Comparison of ENCODE assay signal across 10 cellular contexts in the genomic region with DNA sequence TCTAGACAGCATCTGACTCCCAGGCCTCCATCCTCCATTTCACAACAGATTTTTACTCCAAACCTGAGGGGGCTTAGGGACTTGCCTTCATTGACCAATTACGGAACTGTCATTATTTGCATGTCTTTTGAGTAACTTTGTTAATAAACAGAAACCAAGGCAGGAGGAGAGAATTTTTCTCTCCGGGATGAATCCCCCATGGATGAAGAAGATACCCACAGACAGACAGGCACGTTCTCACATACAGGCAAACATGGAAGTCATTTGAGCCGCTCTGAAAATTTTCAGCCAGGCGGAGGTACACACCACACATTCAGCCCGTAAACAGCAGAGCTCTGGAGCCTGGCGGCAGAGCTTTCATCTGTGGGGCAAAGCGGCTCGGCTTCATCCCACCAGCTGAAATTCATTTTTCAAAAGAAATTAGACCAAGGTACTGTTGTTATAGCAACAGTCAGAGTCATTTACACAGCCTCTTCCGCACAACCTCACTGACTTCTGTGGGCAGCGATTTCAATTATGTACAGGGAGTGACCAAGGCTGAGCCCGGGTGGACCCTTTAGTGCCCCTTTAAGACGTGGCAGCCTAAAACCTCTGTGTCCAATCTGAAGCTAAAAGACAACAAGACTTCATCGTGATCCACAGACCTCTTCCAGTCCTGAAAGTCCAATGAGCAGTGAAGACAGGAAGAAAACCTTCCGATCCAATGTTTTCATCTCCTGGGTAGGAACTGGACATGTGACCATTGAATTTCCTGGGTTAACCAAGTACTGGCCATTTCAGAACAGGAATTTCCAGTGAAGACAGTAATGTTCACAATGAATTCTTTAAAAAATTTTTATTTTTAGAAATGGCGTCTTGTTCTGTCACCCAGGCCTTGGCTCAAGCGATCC.
DNase-seq lines count a peak whose midpoint lies in the region; ATAC-seq and TF ChIP-seq lines count a peak whose summit lies in the region.
"Had no signal": no experiment of that assay in that cellular context is flagged by ENCODE, and none has a peak within 500 bp of the region (broad histone marks: within the 10 kb centered on the region; RNA-seq: fewer than 3 reads in every experiment).

No MANE protein-coding gene starts in this region.

- no peak for ATAC-seq in HG02852 (IDR thresholded peaks at IDR 0.05; ENCODE audit: unreplicated experiment)
- no peak for ATAC-seq in HG03045 (IDR thresholded peaks at IDR 0.05; ENCODE audit: unreplicated experiment)
- ATAC-seq in GM19324 (IDR thresholded peaks at IDR 0.05; ENCODE audit: low FRiP score, unreplicated experiment), result no peak

- no peaks in the 10 kb centered on the region for H3K9me3 ChIP-seq in parathyroid adenoma (ENCODE audit: control insufficient read depth, low read length)
- H3K9me3 ChIP-seq: SJCRH30 had no signal

- no peak overlapping the region for H3K4me3 ChIP-seq in parathyroid adenoma (ENCODE audit: low read depth, low read length)
- H3K4me3 ChIP-seq: SJCRH30 had no signal

- H3K4me2 ChIP-seq in parathyroid adenoma (ENCODE audit: low read length), result no peak overlapping the region

- no peaks in the 10 kb centered on the region for H3K27me3 ChIP-seq in parathyroid adenoma (ENCODE audit: control insufficient read depth, insufficient read depth, low read length)
- H3K27me3 ChIP-seq: SJCRH30 had no signal

- H3K36me3 ChIP-seq in parathyroid adenoma (ENCODE audit: control insufficient read depth, insufficient read depth, low read length), result no peaks in the 10 kb centered on the region
- H3K36me3 ChIP-seq: SJCRH30 had no signal

- H3K79me2 ChIP-seq in parathyroid adenoma, result no peaks in the 10 kb centered on the region

- no peaks in the 10 kb centered on the region for H3K4me1 ChIP-seq in parathyroid adenoma

- H3K9ac ChIP-seq in parathyroid adenoma, result no peak overlapping the region

- H2AFZ ChIP-seq in parathyroid adenoma, result no peak overlapping the region

- peak overlapping the region; percentile 36 for H3K27ac ChIP-seq in parathyroid adenoma
- H3K27ac ChIP-seq: SJCRH30 had no signal

- DNase-seq in AG08395 (ENCODE audit: low spot score) (peak; percentile 33), NCI-H2107 treated with DMSO at 0.1 percent for 48 hours (lab: John Stamatoyannopoulos, UW; ENCODE audit: unreplicated experiment) (peak; percentile 23), fibroblast of gingiva (ENCODE audit: low read depth) (peak; percentile 38)
- no peak for DNase-seq in NK-92 treated with Interleukin-12 subunit alpha and Interleukin-12 subunit beta, amount 100 ng/mL, for 24 hours (lab: John Stamatoyannopoulos, UW)
- DNase-seq: MM.1S, SJCRH30 had no signal

- TF ChIP-seq CTCF in parathyroid adenoma (IDR thresholded peaks at IDR 0.05), result no peak
